22 cellular contexts compared by ENCODE assay signal in the genomic region with DNA sequence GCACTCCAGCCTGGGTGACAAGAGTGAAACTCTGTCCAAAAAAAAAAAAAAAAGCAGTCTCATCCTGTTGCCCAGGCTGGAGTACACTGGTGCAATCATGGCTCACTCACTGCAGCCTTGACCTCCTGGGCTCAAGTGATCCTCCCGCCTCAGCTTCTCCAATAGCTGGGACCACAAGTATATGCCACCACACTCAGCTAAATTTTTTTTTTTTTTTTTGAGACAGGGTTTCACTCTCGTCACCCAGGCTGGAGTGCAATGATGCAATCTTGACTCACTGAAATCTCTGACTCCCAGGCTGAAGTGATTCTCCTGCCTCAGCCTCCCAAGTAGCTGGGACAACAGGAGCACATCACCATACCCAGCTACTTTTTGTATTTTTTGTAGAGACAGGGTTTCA. TPM values are rescaled to one million over a fixed set of nuclear protein-coding genes. Genes with fewer than 3 reads are reported as not detected.
DNase-seq lines count a peak whose midpoint lies in the region; ATAC-seq and TF ChIP-seq lines count a peak whose summit lies in the region.
"Had no signal": no experiment of that assay in that cellular context is flagged by ENCODE, and none has a peak within 500 bp of the region (broad histone marks: within the 10 kb centered on the region; RNA-seq: fewer than 3 reads in every experiment).

No MANE protein-coding gene starts in this region.

- peak; percentile 40 to 50 for ATAC-seq in activated T-cell treated with anti-CD3 and anti-CD28 coated beads, Interleukin-2, amount 50 U/mL, for 72 hours (replicated peaks in 1 of 2)
- ATAC-seq in GM21619 (IDR thresholded peaks at IDR 0.05; ENCODE audit: unreplicated experiment) (no peak), left colon (no peak), GM21390 (IDR thresholded peaks at IDR 0.05; ENCODE audit: unreplicated experiment) (no peak)

- no peaks in the 10 kb centered on the region for H3K27me3 ChIP-seq in mesenchymal stem cell (ENCODE audit: control insufficient read depth in 1 of 2, insufficient read depth in 1 of 2, low read length in 2 of 2)
- H3K27me3 ChIP-seq: vagina had no signal

- no peak overlapping the region for H3K14ac ChIP-seq in mesenchymal stem cell (ENCODE audit: low read length in 2 of 2)

- intact Hi-C loops in left colon (cut with DNase I, micrococcal nuclease): no loop called here

- no peak overlapping the region for H2BK120ac ChIP-seq in mesenchymal stem cell (ENCODE audit: low read depth, low read length)

- no peak overlapping the region for H2BK5ac ChIP-seq in mesenchymal stem cell (ENCODE audit: low read depth, low read length, poor library complexity, severe bottlenecking)

- H3K4me2 ChIP-seq in mesenchymal stem cell (ENCODE audit: low read length, poor library complexity, severe bottlenecking): no peak overlapping the region

- H2BK12ac ChIP-seq in mesenchymal stem cell (ENCODE audit: low read length in 2 of 2): no peak overlapping the region

- DNase-seq in activated T-cell treated with anti-CD3 and anti-CD28 coated beads, Interleukin-2, amount 50 U/mL, for 72 hours: peak in 1 of 2 donors; percentile 34
- no peak for DNase-seq in activated T-cell treated with anti-CD3 and anti-CD28 coated beads, Interleukin-2, amount 50 U/mL, for 48 hours
- DNase-seq in RKO (ENCODE audit: low spot score) (peak; percentile 66), mesenchymal stem cell (peak; percentile 27), left colon (no peak)
- DNase-seq: amniotic stem cell; caudate nucleus; CD4-positive, CD25-positive, alpha-beta regulatory T cell; kidney glomerular epithelial cell; NCI-H2029; nephron progenitor cell; stimulated activated CD4-positive, alpha-beta T cell treated with anti-CD3 and anti-CD28 coated beads, Interleukin-4, amount 100 ng/mL, for 24 hours had no signal

- H2AK5ac ChIP-seq in mesenchymal stem cell (ENCODE audit: low read length, severe bottlenecking): no peak overlapping the region

- no peak overlapping the region for H3K23ac ChIP-seq in mesenchymal stem cell (ENCODE audit: low read length in 2 of 2)

- no peak overlapping the region for H3K18ac ChIP-seq in mesenchymal stem cell (ENCODE audit: low read depth in 1 of 2, low read length in 2 of 2)

- no peak overlapping the region for H4K91ac ChIP-seq in mesenchymal stem cell (ENCODE audit: low read length)

- no peak overlapping the region for H4K8ac ChIP-seq in mesenchymal stem cell (ENCODE audit: low read length)

- H3K9me3 ChIP-seq in HEK293 (ENCODE audit: control insufficient read depth, insufficient read depth, low read depth, low read length) (no peaks in the 10 kb centered on the region), mesenchymal stem cell (ENCODE audit: control insufficient read depth, low read length) (no peaks in the 10 kb centered on the region)
- H3K9me3 ChIP-seq: HAP-1, vagina had no signal

- no peak overlapping the region for H3K27ac Mint-ChIP-seq in activated T-cell treated with anti-CD3 and anti-CD28 coated beads, Interleukin-2, amount 50 U/mL, for 72 hours
- H3K27ac Mint-ChIP-seq: activated T-helper 1 cell treated with anti-CD3 and anti-CD28 coated beads, Interleukin-12 subunit alpha, Interleukin-12 subunit beta, Interleukin-2, Interleukin-4 antibody, amounts not matched to agents 30 ng/mL and 10 ng/mL and 1 ng/mL, durations not matched to agents 14 hours and 24 hours and 36 hours; IgD-negative memory B cell; nephron progenitor cell; progenitor cell of endocrine pancreas had no signal

- no peaks in the 10 kb centered on the region for H3K4me1 ChIP-seq in HEK293 (ENCODE audit: control insufficient read depth, insufficient read depth, low read length)
- H3K4me1 ChIP-seq in mesenchymal stem cell (ENCODE audit: control insufficient read depth, insufficient read depth, low read depth, low read length): no peaks in the 10 kb centered on the region
- H3K4me1 ChIP-seq: vagina had no signal

- no peak overlapping the region for H3K4ac ChIP-seq in mesenchymal stem cell (ENCODE audit: low read depth in 1 of 2, low read length in 2 of 2)

- H2BK15ac ChIP-seq in mesenchymal stem cell (ENCODE audit: low read depth, poor library complexity, severe bottlenecking): no peak overlapping the region

- peaks cover 4% of the 10 kb centered on the region for H3K4me1 Mint-ChIP-seq in activated T-cell treated with anti-CD3 and anti-CD28 coated beads, Interleukin-2, amount 50 U/mL, for 72 hours (ENCODE audit: low read depth)

- peaks cover 7 to 14% of the 10 kb centered on the region in 2 donors for H3K36me3 Mint-ChIP-seq in activated T-cell treated with anti-CD3 and anti-CD28 coated beads, Interleukin-2, amount 50 U/mL, for 72 hours (ENCODE audit: insufficient read depth in 2 of 2)

- no peaks in the 10 kb centered on the region for H3K9me3 Mint-ChIP-seq in activated T-cell treated with anti-CD3 and anti-CD28 coated beads, Interleukin-2, amount 50 U/mL, for 72 hours
- H3K9me3 Mint-ChIP-seq: activated T-helper 1 cell treated with anti-CD3 and anti-CD28 coated beads, Interleukin-12 subunit alpha, Interleukin-12 subunit beta, Interleukin-2, Interleukin-4 antibody, amounts not matched to agents 30 ng/mL and 10 ng/mL and 1 ng/mL, durations not matched to agents 14 hours and 24 hours and 36 hours; CD4-positive, CD25-positive, alpha-beta regulatory T cell; IgD-negative memory B cell; nephron progenitor cell had no signal

- H3K27ac ChIP-seq in HEK293 (ENCODE audit: extremely low read depth, low read depth, low read length) (no peak overlapping the region), mesenchymal stem cell (ENCODE audit: low read length, poor library complexity, severe bottlenecking) (no peak overlapping the region)
- H3K27ac ChIP-seq: RWPE1, skin epidermis, vagina had no signal

- H3K36me3 ChIP-seq in HEK293 (ENCODE audit: control insufficient read depth in 2 of 2, insufficient read depth in 1 of 2, low read length in 2 of 2) (peaks cover 18 to 70% of the 10 kb centered on the region in 2 experiments), mesenchymal stem cell (ENCODE audit: control insufficient read depth in 1 of 2, insufficient read depth in 2 of 2, low read depth in 1 of 2, low read length in 2 of 2) (peaks cover 33 to 57% of the 10 kb centered on the region in 2 experiments)

- H3K9ac ChIP-seq in mesenchymal stem cell (ENCODE audit: low read length): no peak overlapping the region

- H2AFZ ChIP-seq in mesenchymal stem cell (ENCODE audit: low read depth, low read length): no peak overlapping the region

- POLR2A ChIA-PET in HEK293 (lab: Yijun Ruan, JAX): interaction anchor here (1.2 kb wide), 1 partner anchor 12 kb away, joined by 3 read pairs; a partner anchor contains a TSS

- H3K27me3 Mint-ChIP-seq in activated T-cell treated with anti-CD3 and anti-CD28 coated beads, Interleukin-2, amount 50 U/mL, for 72 hours (ENCODE audit: low read depth): no peaks in the 10 kb centered on the region
- H3K27me3 Mint-ChIP-seq: CD4-positive, CD25-positive, alpha-beta regulatory T cell; IgD-negative memory B cell; progenitor cell of endocrine pancreas had no signal

- H3K4me3 Mint-ChIP-seq in activated T-cell treated with anti-CD3 and anti-CD28 coated beads, Interleukin-2, amount 50 U/mL, for 72 hours: no peak overlapping the region
- H3K4me3 Mint-ChIP-seq: activated T-helper 1 cell treated with anti-CD3 and anti-CD28 coated beads, Interleukin-12 subunit alpha, Interleukin-12 subunit beta, Interleukin-2, Interleukin-4 antibody, amounts not matched to agents 30 ng/mL and 10 ng/mL and 1 ng/mL, durations not matched to agents 14 hours and 24 hours and 36 hours; CD4-positive, CD25-positive, alpha-beta regulatory T cell; IgD-negative memory B cell; nephron progenitor cell had no signal

- CTCF ChIA-PET in HEK293 (lab: Yijun Ruan, JAX): interaction anchor here (0.9 to 1.0 kb wide), 2 partner anchors 99 to 142 kb away, joined by 3 to 4 read pairs; no protein-coding TSS in a partner anchor

- TF ChIP-seq CTCF in HEK293 (tag by site-specific recombination; IDR thresholded peaks at IDR 0.05): no peak

- H3K4me3 ChIP-seq in HEK293 (ENCODE audit: low read depth, low read length) (no peak overlapping the region), mesenchymal stem cell (ENCODE audit: insufficient read depth in 1 of 2, low read depth in 1 of 2, low read length in 2 of 2) (no peak overlapping the region)
- H3K4me3 ChIP-seq: HAP-1, skin epidermis, vagina had no signal

- WGBS in mesenchymal stem cell: 87% methylated on average over 2 of the region's 2 CpGs

- H3K79me1 ChIP-seq in mesenchymal stem cell (replicated peaks; ENCODE audit: low read length, poor library complexity, severe bottlenecking): peaks cover 2% of the 10 kb centered on the region

TF ChIP-seq in HEK293, 187 proteins besides CTCF, POLR2A, EP300 and RAD21:
- TF ChIP-seq ZNF24 (tag by site-specific recombination; IDR thresholded peaks at IDR 0.05) (no peak), GLIS2 (tag by site-specific recombination; IDR thresholded peaks at IDR 0.05) (no peak), MEIS1 (CRISPR knock-in tag; IDR thresholded peaks at IDR 0.05; ENCODE audit: borderline replicate concordance) (no peak), ZNF394 (tag by site-specific recombination; IDR thresholded peaks at IDR 0.05; ENCODE audit: borderline replicate concordance) (peak; percentile 35; the same call in 1 of the 2 replicates), HOXA7 (CRISPR knock-in tag; IDR thresholded peaks at IDR 0.05; ENCODE audit: borderline replicate concordance) (no peak)
TF ChIP-seq in HEK293: peak in this region for 1.

RNA-seq across cellular contexts. Expression of a gene that starts 5.2 kb away (rescaled TPM):
- total RNA-seq in activated T-cell treated with anti-CD3 and anti-CD28 coated beads, Interleukin-2, amount 50 U/mL, for 72 hours: 100 to 1,000 TPM in 1 of 2 donors, 10 to 100 TPM in 1; 97.8 to 117 TPM
- 199 TPM for polyA plus RNA-seq in mesenchymal stem cell (2013, experiment 1 of 2)
- 210 TPM for polyA plus RNA-seq in mesenchymal stem cell (2013, experiment 2 of 2)
- total RNA-seq in left colon: 10 to 100 TPM; 70.8 to 90.5 TPM

RNA-seq across cellular contexts. Expression of a gene that starts 12.8 kb away (rescaled TPM):
- total RNA-seq in activated T-cell treated with anti-CD3 and anti-CD28 coated beads, Interleukin-2, amount 50 U/mL, for 72 hours: 100 to 1,000 TPM; 112 to 139 TPM
- 7.4 TPM for polyA plus RNA-seq in mesenchymal stem cell (2013, experiment 1 of 2)
- 7.1 TPM for polyA plus RNA-seq in mesenchymal stem cell (2013, experiment 2 of 2)
- 10 to 100 TPM; 46.4 to 53.8 TPM for total RNA-seq in left colon

RNA-seq across cellular contexts. Expression of a gene that starts 17.7 kb away (rescaled TPM):
- 100 to 1,000 TPM in 1 of 2 donors, 10 to 100 TPM in 1; 79.5 to 138 TPM for total RNA-seq in activated T-cell treated with anti-CD3 and anti-CD28 coated beads, Interleukin-2, amount 50 U/mL, for 72 hours
- polyA plus RNA-seq in mesenchymal stem cell (2013, experiment 1 of 2): 0.06 TPM
- polyA plus RNA-seq in mesenchymal stem cell (2013, experiment 2 of 2): not detected
- not detected for total RNA-seq in left colon
- total RNA-seq: vagina had no signal

RNA-seq across cellular contexts. Expression of a gene that starts 20.9 kb away (rescaled TPM):
- total RNA-seq in activated T-cell treated with anti-CD3 and anti-CD28 coated beads, Interleukin-2, amount 50 U/mL, for 72 hours: 100 to 1,000 TPM; 261 to 319 TPM
- polyA plus RNA-seq in mesenchymal stem cell (2013, experiment 1 of 2): 126 TPM
- 125 TPM for polyA plus RNA-seq in mesenchymal stem cell (2013, experiment 2 of 2)
- 100 to 1,000 TPM; 304 to 403 TPM for total RNA-seq in left colon

RNA-seq across cellular contexts. Expression of a gene that starts 38.9 kb away (rescaled TPM):
- total RNA-seq in activated T-cell treated with anti-CD3 and anti-CD28 coated beads, Interleukin-2, amount 50 U/mL, for 72 hours: 100 to 1,000 TPM; 121 to 142 TPM
- 111 TPM for polyA plus RNA-seq in mesenchymal stem cell (2013, experiment 1 of 2)
- 103 TPM for polyA plus RNA-seq in mesenchymal stem cell (2013, experiment 2 of 2)
- total RNA-seq in left colon: 10 to 100 TPM; 77.7 to 79.2 TPM

Comparison
In these comparisons a context has a peak if more than half of its experiments do, and no peak if none do; other contexts are left out.
1. ATAC-seq: peak in activated T-cell treated with anti-CD3 and anti-CD28 coated beads, Interleukin-2, amount 50 U/mL, for 72 hours (2 of 2); none in GM21619 (single experiment), left colon (single experiment) and GM21390 (single experiment).
2. DNase-seq: peak in RKO (single experiment) and mesenchymal stem cell (single experiment); none in activated T-cell treated with anti-CD3 and anti-CD28 coated beads, Interleukin-2, amount 50 U/mL, for 48 hours (0 of 2) and left colon (0 of 2).
3. RNA of a gene that starts 17.7 kb away (total RNA-seq): 79.5 to 138 TPM in activated T-cell treated with anti-CD3 and anti-CD28 coated beads, Interleukin-2, amount 50 U/mL, for 72 hours; not detected in left colon; every median in the first group is over 10 times any median in the second.